Comparison of ENCODE assay signal across 21 cellular contexts in the genomic region with DNA sequence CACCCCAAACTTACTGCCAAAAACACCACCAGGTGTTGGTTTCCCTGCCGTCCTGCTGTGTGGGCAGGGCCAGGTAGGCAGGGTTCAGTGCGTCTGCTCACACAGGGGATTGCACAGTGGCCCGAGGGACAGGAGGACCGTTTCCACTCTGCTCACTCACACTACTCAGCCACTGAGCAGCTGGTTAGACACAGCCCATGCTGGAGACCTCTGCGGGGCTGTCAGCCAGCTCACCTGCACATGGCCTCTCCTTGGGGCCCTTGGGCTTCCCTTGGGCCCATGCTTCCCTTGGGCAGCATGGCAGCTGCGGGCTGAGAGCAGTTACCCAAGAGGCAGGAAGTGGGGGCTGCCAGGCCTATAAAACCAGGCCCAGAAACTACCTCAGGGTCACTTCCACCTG.
DNase-seq lines count a peak whose midpoint lies in the region; ATAC-seq and TF ChIP-seq lines count a peak whose summit lies in the region.
"Had no signal": no experiment of that assay in that cellular context is flagged by ENCODE, and none has a peak within 500 bp of the region (broad histone marks: within the 10 kb centered on the region; RNA-seq: fewer than 3 reads in every experiment).

No MANE protein-coding gene starts in this region.

- DNase-seq in NCI-H510A (lab: John Stamatoyannopoulos, UW) (peak; percentile 39), NCI-H510A treated with DMSO at 0.1 percent for 48 hours (lab: John Stamatoyannopoulos, UW) (no peak), ecto neural progenitor cell (ENCODE audit: low spot score) (peak; percentile 13), ureter (ENCODE audit: low spot score) (peak; percentile 26), NCI-H2227 (lab: John Stamatoyannopoulos, UW; ENCODE audit: unreplicated experiment) (no peak), Peyer's patch (no peak)
- DNase-seq: activated CD4-positive, alpha-beta T cell treated with anti-CD3 and anti-CD28 coated beads for 48 hours; activated naive CD4-positive, alpha-beta T cell treated with anti-CD3 and anti-CD28 coated beads for 36 hours; CD4-positive, alpha-beta T cell; effector CD4-positive, alpha-beta T cell; left lung; NCI-H146; occipital lobe; PC-9; SHP77 treated with DMSO at 0.1 percent for 48 hours had no signal

- H3K4me1 ChIP-seq in Peyer's patch, result peaks cover 0 to 4% (median 0%) of the 10 kb centered on the region in 4 donors
- H3K4me1 ChIP-seq: left lung had no signal

- H3K36me3 ChIP-seq in Peyer's patch, result peaks cover 0 to 47% (median 0%) of the 10 kb centered on the region in 3 donors

- H3K4me3 ChIP-seq in Peyer's patch, result no peak overlapping the region
- H3K4me3 ChIP-seq: left lung, PC-9 had no signal

- ATAC-seq in HG02981 (IDR thresholded peaks at IDR 0.05; ENCODE audit: unreplicated experiment), result peak; percentile 33
- ATAC-seq in GM21360 (IDR thresholded peaks at IDR 0.05; ENCODE audit: unreplicated experiment), result no peak
- ATAC-seq: HCT116, left lung had no signal

- no peaks in the 10 kb centered on the region for H3K9me3 ChIP-seq in Peyer's patch
- H3K9me3 ChIP-seq: left lung had no signal

- H3K27ac ChIP-seq in Peyer's patch, result peak overlapping the region in 2 of 4 donors; percentile 19 to 50
- H3K27ac ChIP-seq: 22Rv1, HL-60, left lung, PC-9, VCaP had no signal

- TF ChIP-seq POLR2A in Peyer's patch (IDR thresholded peaks at IDR 0.05), result no peak

- H3K27me3 ChIP-seq in Peyer's patch, result no peaks in the 10 kb centered on the region
- H3K27me3 ChIP-seq: left lung had no signal

- no peak for TF ChIP-seq CTCF in Peyer's patch (IDR thresholded peaks at IDR 0.05)

Comparison
In these comparisons a context has a peak if more than half of its experiments do, and no peak if none do; other contexts are left out.
1. DNase-seq: peak in NCI-H510A (single experiment), ecto neural progenitor cell (single experiment) and ureter (single experiment); none in NCI-H510A treated with DMSO at 0.1 percent for 48 hours (single experiment), NCI-H2227 (single experiment) and Peyer's patch (0 of 3).